In genomic region chr22:26004477-26004876, GRCh38 we compare ENCODE assay signal across 26 cellular contexts.
"Had no signal": no experiment of that assay in that cellular context is flagged by ENCODE, and none has a peak within 500 bp of the region (broad histone marks: within the 10 kb centered on the region; RNA-seq: fewer than 3 reads in every experiment).

No MANE protein-coding gene starts in this region.

- H3K4me1 ChIP-seq: stomach, suprapubic skin, testis, thyroid gland, tibial artery, tibial nerve, transverse colon, upper lobe of left lung, upper lobe of right lung, uterus, vagina had no signal

- H3K36me3 ChIP-seq: stomach, suprapubic skin, thyroid gland, tibial artery, tibial nerve, transverse colon, upper lobe of left lung, upper lobe of right lung, uterus, vagina had no signal

- DNase-seq: stimulated activated CD4-positive, alpha-beta T cell treated with anti-CD3 and anti-CD28 coated beads, Interleukin-2, amount 100 ng/mL, for 48 hours; stimulated activated CD4-positive, alpha-beta T cell treated with anti-CD3 and anti-CD28 coated beads, Interleukin-4, amount 100 ng/mL, for 1 hour; stimulated activated CD4-positive, alpha-beta T cell treated with anti-CD3 and anti-CD28 coated beads, Interleukin-4, amount 100 ng/mL, for 24 hours; stimulated activated CD4-positive, alpha-beta T cell treated with anti-CD3 and anti-CD28 coated beads, Interleukin-4, amount 100 ng/mL, for 4 hours; stimulated activated CD8-positive, alpha-beta memory T cell treated with anti-CD3 and anti-CD28 coated beads, Interleukin-4, amount 100 ng/mL, for 48 hours; stimulated activated naive B cell treated with anti-CD40 and anti-IgM and Interleukin-4, amounts not matched to agents 10 μg/mL and 1 μg/mL and 100 μg/mL, for 72 hours; stimulated activated naive CD4-positive, alpha-beta T cell; stimulated activated naive CD4-positive, alpha-beta T cell treated with Interleukin-2 at 50 U/mL for 16 hours; stimulated activated naive CD8-positive, alpha-beta T cell treated with anti-CD3 and anti-CD28 coated beads, Interleukin-15, amount 100 ng/mL, for 72 hours; stimulated activated naive CD8-positive, alpha-beta T cell treated with anti-CD3 and anti-CD28 coated beads, Interleukin-15, Interleukin-2, amounts not matched to agents 100 U/mL and 50 U/mL, for 24 hours; stomach; substantia nigra; testis; thyroid gland; tibial artery; transverse colon; trophoblast cell; upper lobe of left lung; upper lobe of right lung; uterus had no signal

- ATAC-seq: stimulated activated effector memory CD8-positive, alpha-beta T cell treated with anti-CD3 and anti-CD28 coated beads, Interleukin-12 subunit alpha, Interleukin-12 subunit beta, amount 100 ng/mL, for 72 hours; stimulated activated memory B cell treated with anti-CD40 and anti-IgM and Interleukin-4, amounts not matched to agents 10 μg/mL and 1 μg/mL and 100 μg/mL, for 72 hours; stimulated activated naive B cell treated with anti-CD40 and anti-IgM and Interleukin-4, amounts not matched to agents 10 μg/mL and 1 μg/mL and 100 μg/mL, for 72 hours; stimulated activated naive CD8-positive, alpha-beta T cell treated with anti-CD3 and anti-CD28 coated beads, Interleukin-15, amount 100 ng/mL, for 72 hours; stimulated activated naive CD8-positive, alpha-beta T cell treated with anti-CD3 and anti-CD28 coated beads, Interleukin-15, Interleukin-2, amounts not matched to agents 100 U/mL and 50 U/mL, for 24 hours; upper lobe of right lung had no signal

- H3K4me3 ChIP-seq: stomach, suprapubic skin, testis, thoracic aorta, thyroid gland, tibial artery, tibial nerve, transverse colon, upper lobe of left lung, upper lobe of right lung, uterus, vagina had no signal

- H3K27ac ChIP-seq: stomach, suprapubic skin, testis, thoracic aorta, thyroid gland, tibial artery, tibial nerve, transverse colon, upper lobe of left lung, upper lobe of right lung, uterus, vagina had no signal

- H3K9me3 ChIP-seq: suprapubic skin, testis, thoracic aorta, thyroid gland, transverse colon, upper lobe of right lung, uterus, vagina had no signal
